ENCODE assay signal across 11 cellular contexts in genomic region chr1:72397786-72398185, GRCh38.
DNase-seq lines count a peak whose midpoint lies in the region; ATAC-seq and TF ChIP-seq lines count a peak whose summit lies in the region.
"Had no signal": no experiment of that assay in that cellular context is flagged by ENCODE, and none has a peak within 500 bp of the region (broad histone marks: within the 10 kb centered on the region; RNA-seq: fewer than 3 reads in every experiment).

No MANE protein-coding gene starts in this region.

- POLR2A ChIA-PET in PC-3 (lab: Charles Lee; ENCODE audit: unreplicated experiment): no interaction called here

- H3K9me3 Mint-ChIP-seq in activated naive CD4-positive, alpha-beta T cell treated with anti-CD3 and anti-CD28 coated beads for 36 hours: no peaks in the 10 kb centered on the region
- H3K9me3 Mint-ChIP-seq: activated naive CD8-positive, alpha-beta T cell treated with anti-CD3 and anti-CD28 coated beads for 36 hours had no signal

- no peaks in the 10 kb centered on the region for H3K9me2 ChIP-seq in GM23248 (ENCODE audit: insufficient read depth)
- H3K9me2 ChIP-seq in PC-3 (replicated peaks; ENCODE audit: low read length): no peaks in the 10 kb centered on the region

- H3K9me3 ChIP-seq in GM23248 (ENCODE audit: low read depth) (no peaks in the 10 kb centered on the region), PC-3 (ENCODE audit: low read length) (no peaks in the 10 kb centered on the region), ascending aorta (no peaks in the 10 kb centered on the region)
- H3K9me3 ChIP-seq: thoracic aorta had no signal

- intact Hi-C loops in PC-3 (cut with micrococcal nuclease) (no loop called here), ascending aorta (cut with DNase I) (no loop called here)
- intact Hi-C loops in activated naive CD4-positive, alpha-beta T cell treated with anti-CD3 and anti-CD28 coated beads for 36 hours (cut with micrococcal nuclease): no loop called here

- no peak overlapping the region for H3K27ac ChIP-seq in GM23248
- H3K27ac ChIP-seq in PC-3 (ENCODE audit: low read length): no peak overlapping the region
- no peak overlapping the region for H3K27ac ChIP-seq in ascending aorta
- H3K27ac ChIP-seq: thoracic aorta had no signal

- H3K27me3 ChIP-seq in GM23248 (replicated peaks; ENCODE audit: insufficient read depth): no peaks in the 10 kb centered on the region
- no peaks in the 10 kb centered on the region for H3K27me3 ChIP-seq in PC-3 (ENCODE audit: low read length)
- H3K27me3 ChIP-seq in ascending aorta: no peaks in the 10 kb centered on the region

- peak; percentile 60 for DNase-seq in AG08395 (ENCODE audit: low spot score)
- DNase-seq in GM23248: peak; percentile 77
- DNase-seq in PC-3: peak; percentile 73
- peak; percentile 87 for DNase-seq in fibroblast of the aortic adventitia (ENCODE audit: low read depth)
- no peak for DNase-seq in ascending aorta (ENCODE audit: low spot score in 2 of 2)
- no peak for DNase-seq in activated naive CD4-positive, alpha-beta T cell treated with anti-CD3 and anti-CD28 coated beads for 36 hours
- no peak for DNase-seq in GF-D8 (lab: John Stamatoyannopoulos, UW)
- DNase-seq: activated B cell treated with CpG ODN at 0.5 μM for 24 hours; activated naive CD8-positive, alpha-beta T cell treated with anti-CD3 and anti-CD28 coated beads for 36 hours had no signal

- H3K36me3 ChIP-seq in GM23248 (ENCODE audit: low read depth) (no peaks in the 10 kb centered on the region), PC-3 (ENCODE audit: low read depth, low read length) (no peaks in the 10 kb centered on the region), ascending aorta (no peaks in the 10 kb centered on the region)
- H3K36me3 ChIP-seq: thoracic aorta had no signal

- BruUV-seq in PC-3 (replicated peaks; lab: Mats Ljungman, UMichigan): no TSS peak

- H4K20me1 ChIP-seq in GM23248 (ENCODE audit: insufficient read depth): no peaks in the 10 kb centered on the region
- no peaks in the 10 kb centered on the region for H4K20me1 ChIP-seq in PC-3 (ENCODE audit: low read length)

- CTCF ChIA-PET in PC-3 (lab: Charles Lee): no interaction called here
- CTCF ChIA-PET in activated naive CD4-positive, alpha-beta T cell treated with anti-CD3 and anti-CD28 coated beads for 36 hours (lab: Charles Lee): no interaction called here

- H3K27ac Mint-ChIP-seq in activated naive CD4-positive, alpha-beta T cell treated with anti-CD3 and anti-CD28 coated beads for 36 hours: no peak overlapping the region
- H3K27ac Mint-ChIP-seq: activated B cell treated with CpG ODN at 0.5 μM for 24 hours; activated naive CD8-positive, alpha-beta T cell treated with anti-CD3 and anti-CD28 coated beads for 36 hours had no signal

- TF ChIP-seq CTCF in PC-3 (conservative IDR thresholded peaks at IDR 0.05; ENCODE audit: low read depth, low read length): no peak
- TF ChIP-seq CTCF in fibroblast of the aortic adventitia (IDR thresholded peaks at IDR 0.05; ENCODE audit: insufficient read depth, low read length): no peak
- no peak for TF ChIP-seq CTCF in ascending aorta (IDR thresholded peaks at IDR 0.05)

- H3K4me1 Mint-ChIP-seq in activated naive CD4-positive, alpha-beta T cell treated with anti-CD3 and anti-CD28 coated beads for 36 hours (ENCODE audit: low read depth): no peaks in the 10 kb centered on the region
- H3K4me1 Mint-ChIP-seq: activated B cell treated with CpG ODN at 0.5 μM for 24 hours; activated naive CD8-positive, alpha-beta T cell treated with anti-CD3 and anti-CD28 coated beads for 36 hours had no signal

- no peak overlapping the region for H3K4me3 Mint-ChIP-seq in activated naive CD4-positive, alpha-beta T cell treated with anti-CD3 and anti-CD28 coated beads for 36 hours
- H3K4me3 Mint-ChIP-seq: activated B cell treated with CpG ODN at 0.5 μM for 24 hours; activated naive CD8-positive, alpha-beta T cell treated with anti-CD3 and anti-CD28 coated beads for 36 hours had no signal

- in situ Hi-C loops in GM23248 (cut with MboI): no loop called here

- H3K9ac ChIP-seq in GM23248: no peak overlapping the region
- H3K9ac ChIP-seq in PC-3 (ENCODE audit: low read length): no peak overlapping the region

- H3K36me3 Mint-ChIP-seq in activated naive CD4-positive, alpha-beta T cell treated with anti-CD3 and anti-CD28 coated beads for 36 hours (ENCODE audit: low read depth): no peaks in the 10 kb centered on the region
- H3K36me3 Mint-ChIP-seq: activated naive CD8-positive, alpha-beta T cell treated with anti-CD3 and anti-CD28 coated beads for 36 hours had no signal

- H3K79me2 ChIP-seq in GM23248 (ENCODE audit: insufficient read depth): no peaks in the 10 kb centered on the region
- H3K79me2 ChIP-seq in PC-3 (ENCODE audit: low read length): no peaks in the 10 kb centered on the region

- H3K4me2 ChIP-seq in GM23248 (ENCODE audit: unreplicated experiment) (peak overlapping the region; percentile 51), PC-3 (ENCODE audit: low read length) (peak overlapping the region; percentile 23; the same call in 1 of the 2 replicates)

- H2AFZ ChIP-seq in GM23248 (no peak overlapping the region), PC-3 (ENCODE audit: low read length) (no peak overlapping the region)

- H3K4me1 ChIP-seq in GM23248 (ENCODE audit: insufficient read depth) (peaks cover 18% of the 10 kb centered on the region), PC-3 (ENCODE audit: insufficient read depth, low read length) (peaks cover 8% of the 10 kb centered on the region), ascending aorta (no peaks in the 10 kb centered on the region)

- H3K4me3 ChIP-seq in GM23248 (no peak overlapping the region), PC-3 (ENCODE audit: low read length) (no peak overlapping the region), fibroblast of the aortic adventitia (ENCODE audit: low read depth, low read length) (no peak overlapping the region), ascending aorta (no peak overlapping the region)
- H3K4me3 ChIP-seq: thoracic aorta had no signal

- peaks cover 13% of the 10 kb centered on the region; the same call in 1 of the 2 replicates for H3F3A ChIP-seq in GM23248 (ENCODE audit: insufficient read depth)
- no peaks in the 10 kb centered on the region for H3F3A ChIP-seq in PC-3 (ENCODE audit: low read length, unreplicated experiment)

- H3K27me3 Mint-ChIP-seq in activated naive CD4-positive, alpha-beta T cell treated with anti-CD3 and anti-CD28 coated beads for 36 hours (ENCODE audit: low read depth): no peaks in the 10 kb centered on the region
- H3K27me3 Mint-ChIP-seq: activated B cell treated with CpG ODN at 0.5 μM for 24 hours; activated naive CD8-positive, alpha-beta T cell treated with anti-CD3 and anti-CD28 coated beads for 36 hours had no signal

- ATAC-seq in PC-3 (peak; percentile 97), HG03571 (IDR thresholded peaks at IDR 0.05; ENCODE audit: unreplicated experiment) (no peak)

Comparison
In these comparisons a context has a peak if more than half of its experiments do, and no peak if none do; other contexts are left out.
1. DNase-seq: peak in AG08395 (single experiment), GM23248 (single experiment), PC-3 (single experiment) and fibroblast of the aortic adventitia (single experiment); none in ascending aorta (0 of 2), activated naive CD4-positive, alpha-beta T cell treated with anti-CD3 and anti-CD28 coated beads for 36 hours (single experiment) and GF-D8 (single experiment).